Comparison of ENCODE assay signal across 23 cellular contexts in the genomic region with DNA sequence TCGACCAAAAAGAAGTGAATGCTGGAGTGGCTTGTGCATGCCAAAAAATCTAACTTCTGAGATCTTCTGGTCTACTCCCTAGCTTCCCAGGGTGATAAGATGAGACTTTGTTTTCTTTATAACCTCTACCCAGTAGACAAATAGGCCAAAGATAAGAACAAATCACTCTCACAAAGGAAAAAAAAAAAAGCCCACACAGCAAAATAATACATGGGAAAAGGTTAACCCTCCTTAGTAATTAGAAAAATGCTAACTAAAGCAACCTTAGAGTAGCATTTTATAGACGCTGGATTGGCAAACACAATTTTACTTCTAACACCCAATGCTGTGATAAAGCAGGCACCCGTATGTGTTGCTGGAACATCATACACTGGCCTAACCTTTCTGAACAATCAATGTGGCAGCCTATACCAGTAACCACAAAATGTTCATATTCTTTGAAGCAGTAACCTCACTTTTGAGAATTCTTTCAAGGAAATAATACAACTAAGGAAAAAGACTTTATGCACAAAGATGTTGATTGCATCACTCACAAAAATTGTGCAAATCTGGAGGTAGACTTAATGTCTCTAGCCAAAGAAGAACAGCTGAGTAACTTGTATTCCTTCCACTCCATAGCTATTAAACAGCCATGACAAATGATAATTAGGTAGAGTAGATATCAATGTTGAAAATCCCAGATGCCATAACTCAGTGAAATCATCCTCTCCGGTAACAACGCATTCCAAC.
DNase-seq lines count a peak whose midpoint lies in the region; ATAC-seq, FAIRE-seq and TF ChIP-seq lines count a peak whose summit lies in the region.
"Had no signal": no experiment of that assay in that cellular context is flagged by ENCODE, and none has a peak within 500 bp of the region (broad histone marks: within the 10 kb centered on the region; RNA-seq: fewer than 3 reads in every experiment).

No MANE protein-coding gene starts in this region.

- H3K9me1 ChIP-seq in K562 (ENCODE audit: control insufficient read depth, insufficient read depth, low read length), result no peaks in the 10 kb centered on the region

- no peaks in the 10 kb centered on the region for H3K9me3 ChIP-seq in left ventricle myocardium inferior (replicated peaks)
- H3K9me3 ChIP-seq in K562 (replicated peaks; ENCODE audit: control insufficient read depth, insufficient read depth, low read depth, low read length), result no peaks in the 10 kb centered on the region
- no peaks in the 10 kb centered on the region for H3K9me3 ChIP-seq in parathyroid adenoma (ENCODE audit: control insufficient read depth, low read length)
- H3K9me3 ChIP-seq: SJSA1 had no signal

- no peak overlapping the region for H2AFZ ChIP-seq in K562 (ENCODE audit: low read depth, low read length)
- H2AFZ ChIP-seq in parathyroid adenoma, result peak overlapping the region; percentile 21

- no TSS peak for BruUV-seq in K562 (replicated peaks; lab: Mats Ljungman, UMichigan)

- H3K9ac ChIP-seq in K562 (ENCODE audit: insufficient read depth in 1 of 2, low read depth in 2 of 2, low read length in 2 of 2), result no peak overlapping the region
- no peak overlapping the region for H3K9ac ChIP-seq in parathyroid adenoma
- H3K9ac ChIP-seq: KMS-11 had no signal

- TF ChIP-seq RAD21 in K562 (CRISPR knock-in tag; conservative IDR thresholded peaks at IDR 0.05 in 1 of 2, IDR thresholded peaks at IDR 0.05 in 1 of 2), result no peak

- H4K20me1 ChIP-seq in K562 (replicated peaks; ENCODE audit: control insufficient read depth, insufficient read depth, low read length), result no peaks in the 10 kb centered on the region

- DNase-seq in left ventricle myocardium inferior, result no peak
- no peak for DNase-seq in Right ventricle myocardium inferior (ENCODE audit: missing footprints)
- DNase-seq in K562 (ENCODE audit: extremely low read depth in 1 of 4, low spot score in 3 of 4), result no peak
- DNase-seq in NCI-H128 (lab: John Stamatoyannopoulos, UW; ENCODE audit: unreplicated experiment), result no peak
- DNase-seq in NCI-H2196 treated with DMSO at 0.1 percent for 48 hours (lab: John Stamatoyannopoulos, UW; ENCODE audit: unreplicated experiment), result no peak
- DNase-seq: 8988T; AML-193; Calu3; CD8-positive, alpha-beta memory T cell; DMS153; H9; NCI-H1105; NCI-H2029 treated with DMSO at 0.1 percent for 48 hours; NCI-H2171; NCI-H446; NCI-H526; Peyer's patch had no signal

- TF ChIP-seq EP300 in K562 (IDR thresholded peaks at IDR 0.05; ENCODE audit: low read length), result no peak

- CTCF ChIA-PET in K562 (lab: Yijun Ruan, JAX; ENCODE audit: low intra/inter-chr PET ratio), result no interaction called here

- H3K4me1 ChIP-seq in left ventricle myocardium inferior, result peaks cover 66% of the 10 kb centered on the region
- no peaks in the 10 kb centered on the region for H3K4me1 ChIP-seq in K562 (replicated peaks in 1 of 2; ENCODE audit: control insufficient read depth in 2 of 2, insufficient read depth in 2 of 2, low read length in 2 of 2)
- H3K4me1 ChIP-seq in parathyroid adenoma, result peaks cover 6% of the 10 kb centered on the region
- H3K4me1 ChIP-seq: Peyer's patch, SJSA1 had no signal

- H3K36me3 ChIP-seq in left ventricle myocardium inferior, result no peaks in the 10 kb centered on the region
- no peaks in the 10 kb centered on the region for H3K36me3 ChIP-seq in K562 (ENCODE audit: control insufficient read depth, insufficient read depth, low read length)
- H3K36me3 ChIP-seq in parathyroid adenoma (ENCODE audit: control insufficient read depth, insufficient read depth, low read length), result no peaks in the 10 kb centered on the region
- H3K36me3 ChIP-seq: Peyer's patch, SJSA1 had no signal

- no peak for TF ChIP-seq POLR2A in K562 (conservative IDR thresholded peaks at IDR 0.05)

- H3K27me3 ChIP-seq in left ventricle myocardium inferior (ENCODE audit: low read depth) (no peaks in the 10 kb centered on the region), K562 (ENCODE audit: control insufficient read depth in 2 of 2, insufficient read depth in 2 of 2, low read length in 2 of 2) (peaks cover 11 to 38% of the 10 kb centered on the region in 2 experiments), parathyroid adenoma (ENCODE audit: control insufficient read depth, insufficient read depth, low read length) (no peaks in the 10 kb centered on the region)
- H3K27me3 ChIP-seq: Peyer's patch, SJSA1 had no signal

- no peak for FAIRE-seq in K562 (lab: Jason Lieb, UNC)
- FAIRE-seq: GM12891 had no signal

- ATAC-seq in Right ventricle myocardium inferior (no peak), K562 (no peak), GM18502 (IDR thresholded peaks at IDR 0.05; ENCODE audit: poor library complexity, unreplicated experiment) (no peak)

- H3K79me2 ChIP-seq in K562 (ENCODE audit: control insufficient read depth, insufficient read depth, low read length) (no peaks in the 10 kb centered on the region), parathyroid adenoma (no peaks in the 10 kb centered on the region)

- in situ Hi-C loops in K562 (cut with MboI), result no loop called here

- peak overlapping the region; percentile 75 for H3K27ac ChIP-seq in left ventricle myocardium inferior (replicated peaks)
- no peak overlapping the region for H3K27ac ChIP-seq in K562 (ENCODE audit: extremely low read depth, low read depth, low read length)
- H3K27ac ChIP-seq in parathyroid adenoma, result no peak overlapping the region
- H3K27ac ChIP-seq: C4-2B, KMS-11, Peyer's patch, SJSA1 had no signal

- 0% methylated on average over 5 of the region's 5 CpGs for WGBS in K562 (ENCODE audit: insufficient coverage, low coverage, missing lambda C conversion rate)

- H3K4me2 ChIP-seq in K562 (ENCODE audit: insufficient read depth, low read length), result no peak overlapping the region
- no peak overlapping the region for H3K4me2 ChIP-seq in parathyroid adenoma (ENCODE audit: low read length)
- H3K4me2 ChIP-seq: KMS-11 had no signal

- intact Hi-C loops in left ventricle myocardium inferior (cut with micrococcal nuclease), result no loop called here
- intact Hi-C loops in Right ventricle myocardium inferior (cut with DNase I), result no loop called here
- intact Hi-C loops in K562 (cut with micrococcal nuclease), result no loop called here

- H3K4me3 ChIP-seq in left ventricle myocardium inferior (no peak overlapping the region), K562 (no peak overlapping the region), parathyroid adenoma (ENCODE audit: low read depth, low read length) (no peak overlapping the region)
- H3K4me3 ChIP-seq: Peyer's patch, SJSA1 had no signal

- no peak for TF ChIP-seq CTCF in left ventricle myocardium inferior (IDR thresholded peaks at IDR 0.05; ENCODE audit: borderline replicate concordance)
- no peak for TF ChIP-seq CTCF in K562 (IDR thresholded peaks at IDR 0.05 in 2 of 3, conservative IDR thresholded peaks at IDR 0.05 in 1 of 3; ENCODE audit: insufficient read depth in 2 of 3, low read depth in 1 of 3, low read length in 3 of 3)
- TF ChIP-seq CTCF in parathyroid adenoma (IDR thresholded peaks at IDR 0.05), result no peak

- POLR2A ChIA-PET in K562 (lab: Yijun Ruan, JAX), result no interaction called here

TF ChIP-seq in K562, 482 proteins besides CTCF, POLR2A, EP300 and RAD21 (continues in another document):
- TF ChIP-seq KAT8 (IDR thresholded peaks at IDR 0.05; ENCODE audit: low read depth) (no peak), MCM3 (IDR thresholded peaks at IDR 0.05) (no peak), ZNF444 (CRISPR knock-in tag; IDR thresholded peaks at IDR 0.05) (no peak), ZNF274 (IDR thresholded peaks at IDR 0.05; ENCODE audit: borderline replicate concordance, low read depth, low read length) (no peak), STAT5B (CRISPR knock-in tag; IDR thresholded peaks at IDR 0.05) (no peak), CEBPB (tag; IDR thresholded peaks at IDR 0.05) (peak; percentile 72), CREB5 (CRISPR knock-in tag; IDR thresholded peaks at IDR 0.05) (no peak), ZNF3 (CRISPR knock-in tag; IDR thresholded peaks at IDR 0.05) (no peak), SFPQ (IDR thresholded peaks at IDR 0.05; ENCODE audit: low read depth, low read length) (no peak), ZNF830 (CRISPR knock-in tag; IDR thresholded peaks at IDR 0.05) (no peak), COPS2 (conservative IDR thresholded peaks at IDR 0.05) (no peak), ATF3 (IDR thresholded peaks at IDR 0.05) (peak; percentile 28), ATF3 (CRISPR knock-in tag; conservative IDR thresholded peaks at IDR 0.05) (no peak), ZNF316 (IDR thresholded peaks at IDR 0.05) (peak; percentile 63; the same call in 1 of the 2 replicates)
